Comparison of ENCODE assay signal across 1 cellular context in the genomic region with DNA sequence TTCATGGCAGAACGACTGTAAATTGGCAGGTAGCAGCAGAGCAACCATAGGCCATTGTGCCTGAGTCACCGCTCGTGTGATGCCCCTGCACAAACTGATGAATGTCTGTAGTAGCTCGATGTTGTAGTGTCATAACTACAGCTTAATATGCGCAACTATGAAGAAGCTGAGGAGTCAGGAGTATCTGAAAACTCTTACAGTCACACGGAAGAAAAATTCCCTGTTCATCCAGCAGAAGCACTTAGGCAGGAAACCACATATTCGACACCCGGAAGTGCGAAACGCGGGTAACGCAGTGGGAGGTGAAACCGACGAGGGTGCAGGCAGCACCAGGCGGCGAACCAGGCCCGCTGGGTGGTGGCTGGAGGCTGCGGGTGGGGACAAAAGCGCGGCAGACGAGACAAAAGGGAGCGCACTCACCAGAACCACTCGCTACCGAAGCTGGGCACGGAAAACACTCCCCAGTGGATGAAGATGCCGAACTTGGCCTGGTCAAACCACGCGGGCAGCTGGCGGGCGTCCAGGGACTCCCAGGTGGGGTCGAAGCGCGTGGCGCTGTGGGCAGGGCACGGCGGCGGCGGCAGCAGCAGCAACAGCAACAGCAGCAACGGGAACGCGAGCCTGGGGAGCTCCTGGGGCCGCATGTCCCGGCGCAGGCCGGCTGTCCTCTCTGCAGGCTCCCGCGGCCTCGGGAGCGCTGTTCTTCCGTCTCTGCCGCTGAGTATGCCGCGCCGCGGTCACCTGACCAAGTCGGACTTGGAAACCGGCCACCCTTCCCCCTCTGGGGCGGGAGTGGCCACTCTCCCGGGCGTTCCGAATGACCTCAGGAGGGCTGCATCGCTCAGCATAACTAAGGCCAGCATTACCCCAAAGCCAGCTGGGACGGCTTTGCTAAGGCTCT.
TF ChIP-seq lines count a peak whose summit lies in the region.

A gene with protein sequence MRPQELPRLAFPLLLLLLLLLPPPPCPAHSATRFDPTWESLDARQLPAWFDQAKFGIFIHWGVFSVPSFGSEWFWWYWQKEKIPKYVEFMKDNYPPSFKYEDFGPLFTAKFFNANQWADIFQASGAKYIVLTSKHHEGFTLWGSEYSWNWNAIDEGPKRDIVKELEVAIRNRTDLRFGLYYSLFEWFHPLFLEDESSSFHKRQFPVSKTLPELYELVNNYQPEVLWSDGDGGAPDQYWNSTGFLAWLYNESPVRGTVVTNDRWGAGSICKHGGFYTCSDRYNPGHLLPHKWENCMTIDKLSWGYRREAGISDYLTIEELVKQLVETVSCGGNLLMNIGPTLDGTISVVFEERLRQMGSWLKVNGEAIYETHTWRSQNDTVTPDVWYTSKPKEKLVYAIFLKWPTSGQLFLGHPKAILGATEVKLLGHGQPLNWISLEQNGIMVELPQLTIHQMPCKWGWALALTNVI (minus strand): TSS at position 730 of the 901 bp plus-strand sequence. CDS start 86 bp downstream, at position 644.

TF ChIP-seq in IMR-90, 13 proteins besides CTCF, POLR2A, EP300 and RAD21:
- TF ChIP-seq, protein P1, sequence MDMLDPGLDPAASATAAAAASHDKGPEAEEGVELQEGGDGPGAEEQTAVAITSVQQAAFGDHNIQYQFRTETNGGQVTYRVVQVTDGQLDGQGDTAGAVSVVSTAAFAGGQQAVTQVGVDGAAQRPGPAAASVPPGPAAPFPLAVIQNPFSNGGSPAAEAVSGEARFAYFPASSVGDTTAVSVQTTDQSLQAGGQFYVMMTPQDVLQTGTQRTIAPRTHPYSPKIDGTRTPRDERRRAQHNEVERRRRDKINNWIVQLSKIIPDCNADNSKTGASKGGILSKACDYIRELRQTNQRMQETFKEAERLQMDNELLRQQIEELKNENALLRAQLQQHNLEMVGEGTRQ (IDR thresholded peaks at IDR 0.05; ENCODE audit: low read depth, low read length), result peak; percentile 88
- TF ChIP-seq, protein P2, sequence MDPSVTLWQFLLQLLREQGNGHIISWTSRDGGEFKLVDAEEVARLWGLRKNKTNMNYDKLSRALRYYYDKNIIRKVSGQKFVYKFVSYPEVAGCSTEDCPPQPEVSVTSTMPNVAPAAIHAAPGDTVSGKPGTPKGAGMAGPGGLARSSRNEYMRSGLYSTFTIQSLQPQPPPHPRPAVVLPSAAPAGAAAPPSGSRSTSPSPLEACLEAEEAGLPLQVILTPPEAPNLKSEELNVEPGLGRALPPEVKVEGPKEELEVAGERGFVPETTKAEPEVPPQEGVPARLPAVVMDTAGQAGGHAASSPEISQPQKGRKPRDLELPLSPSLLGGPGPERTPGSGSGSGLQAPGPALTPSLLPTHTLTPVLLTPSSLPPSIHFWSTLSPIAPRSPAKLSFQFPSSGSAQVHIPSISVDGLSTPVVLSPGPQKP (IDR thresholded peaks at IDR 0.05; ENCODE audit: borderline replicate concordance, low read depth, low read length), result no peak
- TF ChIP-seq MAZ (IDR thresholded peaks at IDR 0.05; ENCODE audit: borderline replicate concordance, low read depth, low read length), result peak; percentile 36; the same call in 1 of the 2 replicates
- TF ChIP-seq CHD1 (IDR thresholded peaks at IDR 0.05; ENCODE audit: low read depth, low read length), result 0 out of 2 replicates have a peak, but pooled peaks have one; percentile 65
- TF ChIP-seq MAFK (IDR thresholded peaks at IDR 0.05; ENCODE audit: low read depth, low read length), result peak; percentile 29; the same call in 1 of the 2 replicates
- peak; percentile 63; the same call in 1 of the 2 replicates for TF ChIP-seq MXI1 (IDR thresholded peaks at IDR 0.05; ENCODE audit: borderline replicate concordance, low read depth, low read length)
